Comparison of ENCODE assay signal across 1 cellular context in genomic region chr2:168253379-168253778, GRCh38.
TF ChIP-seq lines count a peak whose summit lies in the region.

No MANE protein-coding gene starts in this region.

TF ChIP-seq in HepG2, 621 proteins besides CTCF, POLR2A, EP300 and RAD21:
- TF ChIP-seq, protein P1, sequence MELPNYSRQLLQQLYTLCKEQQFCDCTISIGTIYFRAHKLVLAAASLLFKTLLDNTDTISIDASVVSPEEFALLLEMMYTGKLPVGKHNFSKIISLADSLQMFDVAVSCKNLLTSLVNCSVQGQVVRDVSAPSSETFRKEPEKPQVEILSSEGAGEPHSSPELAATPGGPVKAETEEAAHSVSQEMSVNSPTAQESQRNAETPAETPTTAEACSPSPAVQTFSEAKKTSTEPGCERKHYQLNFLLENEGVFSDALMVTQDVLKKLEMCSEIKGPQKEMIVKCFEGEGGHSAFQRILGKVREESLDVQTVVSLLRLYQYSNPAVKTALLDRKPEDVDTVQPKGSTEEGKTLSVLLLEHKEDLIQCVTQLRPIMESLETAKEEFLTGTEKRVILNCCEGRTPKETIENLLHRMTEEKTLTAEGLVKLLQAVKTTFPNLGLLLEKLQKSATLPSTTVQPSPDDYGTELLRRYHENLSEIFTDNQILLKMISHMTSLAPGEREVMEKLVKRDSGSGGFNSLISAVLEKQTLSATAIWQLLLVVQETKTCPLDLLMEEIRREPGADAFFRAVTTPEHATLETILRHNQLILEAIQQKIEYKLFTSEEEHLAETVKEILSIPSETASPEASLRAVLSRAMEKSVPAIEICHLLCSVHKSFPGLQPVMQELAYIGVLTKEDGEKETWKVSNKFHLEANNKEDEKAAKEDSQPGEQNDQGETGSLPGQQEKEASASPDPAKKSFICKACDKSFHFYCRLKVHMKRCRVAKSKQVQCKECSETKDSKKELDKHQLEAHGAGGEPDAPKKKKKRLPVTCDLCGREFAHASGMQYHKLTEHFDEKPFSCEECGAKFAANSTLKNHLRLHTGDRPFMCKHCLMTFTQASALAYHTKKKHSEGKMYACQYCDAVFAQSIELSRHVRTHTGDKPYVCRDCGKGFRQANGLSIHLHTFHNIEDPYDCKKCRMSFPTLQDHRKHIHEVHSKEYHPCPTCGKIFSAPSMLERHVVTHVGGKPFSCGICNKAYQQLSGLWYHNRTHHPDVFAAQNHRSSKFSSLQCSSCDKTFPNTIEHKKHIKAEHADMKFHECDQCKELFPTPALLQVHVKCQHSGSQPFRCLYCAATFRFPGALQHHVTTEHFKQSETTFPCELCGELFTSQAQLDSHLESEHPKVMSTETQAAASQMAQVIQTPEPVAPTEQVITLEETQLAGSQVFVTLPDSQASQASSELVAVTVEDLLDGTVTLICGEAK (IDR thresholded peaks at IDR 0.05) = peak; percentile 19; the same call in 1 of the 2 replicates
- TF ChIP-seq, protein P1 (CRISPR knock-in tag; IDR thresholded peaks at IDR 0.05) = peak; percentile 71; the same call in 1 of the 2 replicates
- TF ChIP-seq SMAD9 (CRISPR knock-in tag; IDR thresholded peaks at IDR 0.05) = no peak
- no peak for TF ChIP-seq PLRG1 (conservative IDR thresholded peaks at IDR 0.05)
- no peak for TF ChIP-seq MXD4 (CRISPR knock-in tag; IDR thresholded peaks at IDR 0.05)
- no peak for TF ChIP-seq ERF (CRISPR knock-in tag; IDR thresholded peaks at IDR 0.05)
- no peak for TF ChIP-seq CEBPB (IDR thresholded peaks at IDR 0.05; ENCODE audit: borderline replicate concordance, low read depth, low read length)
- TF ChIP-seq ESRRA (CRISPR knock-in tag; IDR thresholded peaks at IDR 0.05; ENCODE audit: low read depth) = no peak
- TF ChIP-seq MAFK (conservative IDR thresholded peaks at IDR 0.05 in 1 of 2, IDR thresholded peaks at IDR 0.05 in 1 of 2; ENCODE audit: low read length in 2 of 2) = peak in 1 of 2 experiments; percentile 44; a peak in 1 of 4 replicates
- no peak for TF ChIP-seq SP1 (IDR thresholded peaks at IDR 0.05)
- TF ChIP-seq SP1 (CRISPR knock-in tag; IDR thresholded peaks at IDR 0.05) = no peak
- no peak for TF ChIP-seq ZSCAN31 (CRISPR knock-in tag; IDR thresholded peaks at IDR 0.05; ENCODE audit: low read depth)
- no peak for TF ChIP-seq NFKBIZ (CRISPR knock-in tag; IDR thresholded peaks at IDR 0.05)
